In genomic region chr1:49098866-49099265, GRCh38 we compare ENCODE assay signal across 16 cellular contexts.
DNase-seq lines count a peak whose midpoint lies in the region; ATAC-seq lines count a peak whose summit lies in the region.
"Had no signal": no experiment of that assay in that cellular context is flagged by ENCODE, and none has a peak within 500 bp of the region (broad histone marks: within the 10 kb centered on the region; RNA-seq: fewer than 3 reads in every experiment).

No MANE protein-coding gene starts in this region.

- in situ Hi-C loops in SK-MEL-5 (cut with HindIII; ENCODE audit: low pct_unique_long_range_greater_than_20kb, low sequenced_read_pairs) = no loop called here

- ATAC-seq in HG03442 (IDR thresholded peaks at IDR 0.05; ENCODE audit: unreplicated experiment) = no peak
- ATAC-seq in GM18907 (IDR thresholded peaks at IDR 0.05; ENCODE audit: unreplicated experiment) = no peak

- DNase-seq in Ammon's horn (ENCODE audit: low spot score) (peak; percentile 7), SK-MEL-5 (ENCODE audit: low read depth, low spot score) (peak; percentile 76), medulla oblongata (ENCODE audit: extremely low spot score) (peak; percentile 25)
- DNase-seq in stimulated activated CD4-positive, alpha-beta T cell treated with anti-CD3 and anti-CD28 coated beads, Interleukin-1b, Interleukin-23, amount 100 ng/mL, for 48 hours = no peak
- DNase-seq: BE2C; Calu3; CD4-positive, alpha-beta T cell; CD8-positive, alpha-beta memory T cell; COR-L47; DMS53; DMS79 treated with DMSO at 0.1 percent for 48 hours; GM23248; H7; HCEC 1CT had no signal
